In the genomic region with DNA sequence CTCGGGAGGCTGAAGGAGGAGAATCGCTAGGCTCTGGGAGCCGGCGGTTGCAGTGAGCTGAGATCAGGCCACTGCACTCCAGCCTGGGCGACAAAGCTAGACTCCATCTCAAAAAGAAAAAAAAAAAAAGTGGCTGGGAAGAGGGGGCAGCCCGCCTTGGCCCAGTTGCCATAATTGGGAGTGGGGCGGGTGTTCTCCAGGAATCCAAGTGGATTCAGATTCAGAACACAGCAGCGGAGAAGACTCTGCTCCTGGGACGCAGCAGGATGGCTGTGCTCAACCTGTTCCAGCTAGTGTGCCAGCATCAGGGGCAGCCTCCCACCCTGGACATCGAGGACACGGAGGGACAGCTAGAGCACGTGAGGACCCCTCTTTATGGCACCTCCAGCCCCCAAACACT, we compare ENCODE assay signal across 33 cellular contexts. TPM values are rescaled to one million over a fixed set of nuclear protein-coding genes. Genes with fewer than 3 reads are reported as not detected.
DNase-seq lines count a peak whose midpoint lies in the region; ATAC-seq, FAIRE-seq and TF ChIP-seq lines count a peak whose summit lies in the region.
"Had no signal": no experiment of that assay in that cellular context is flagged by ENCODE, and none has a peak within 500 bp of the region (broad histone marks: within the 10 kb centered on the region; RNA-seq: fewer than 3 reads in every experiment).

No MANE protein-coding gene starts in this region.

- FAIRE-seq in RCC 7860 (lab: Jason Lieb, UNC), result no peak
- FAIRE-seq: G401.6, TTC549 had no signal

- intact Hi-C loops in left ventricle myocardium inferior (cut with micrococcal nuclease) (no loop called here), left ventricle myocardium superior (cut with micrococcal nuclease) (loop anchor here (10.0 kb wide), 1 partner anchor 110 kb away; no protein-coding TSS in a partner anchor), vagina (cut with DNase I) (loop anchor here (10.0 kb wide), 1 partner anchor 1430 kb away; no protein-coding TSS in a partner anchor)

- no peak overlapping the region for H3K9ac ChIP-seq in Karpas-422 (ENCODE audit: low read length)
- H3K9ac ChIP-seq in iPS-15b (ENCODE audit: low read depth, low read length), result no peak overlapping the region

- no peak overlapping the region for H3K27ac Mint-ChIP-seq in chondrocyte (ENCODE audit: unreplicated experiment)
- H3K27ac Mint-ChIP-seq: activated CD4-positive, alpha-beta memory T cell treated with anti-CD3 and anti-CD28 coated beads for 36 hours; activated naive CD4-positive, alpha-beta T cell treated with anti-CD3 and anti-CD28 coated beads, Interleukin-2, amount 10 ng/mL, durations not matched to agents 7 days and 5 days; CD8-positive, alpha-beta memory T cell; natural killer cell treated with Interleukin-12 subunit alpha and Interleukin-12 subunit beta and Interleukin-15 and Interleukin-18, amount 100 ng/mL, for 72 hours had no signal

- peaks cover 12% of the 10 kb centered on the region for H4K20me1 ChIP-seq in Karpas-422 (ENCODE audit: insufficient read depth, low read depth, low read length)

- peaks cover 13% of the 10 kb centered on the region for H3K36me3 Mint-ChIP-seq in chondrocyte (ENCODE audit: low read depth)

- H3K27me3 ChIP-seq in left ventricle myocardium inferior (ENCODE audit: low read depth) (peaks cover 84% of the 10 kb centered on the region), Karpas-422 (ENCODE audit: low read length) (no peaks in the 10 kb centered on the region), iPS-15b (ENCODE audit: control insufficient read depth, insufficient read depth, low read length) (peaks cover 35% of the 10 kb centered on the region), vagina (no peaks in the 10 kb centered on the region)
- H3K27me3 ChIP-seq: testis had no signal

- H3K36me3 ChIP-seq in left ventricle myocardium inferior (peaks cover 30% of the 10 kb centered on the region), Karpas-422 (ENCODE audit: insufficient read depth, low read length) (peaks cover 23% of the 10 kb centered on the region), iPS-15b (ENCODE audit: control insufficient read depth, insufficient read depth, low read length) (peaks cover 22% of the 10 kb centered on the region), vagina (peaks cover 0 to 24% of the 10 kb centered on the region in 2 donors)

- no peak for TF ChIP-seq POLR2A in vagina (IDR thresholded peaks at IDR 0.05)

- H3K4me3 Mint-ChIP-seq in chondrocyte (ENCODE audit: unreplicated experiment), result no peak overlapping the region
- H3K4me3 Mint-ChIP-seq: activated CD4-positive, alpha-beta memory T cell treated with anti-CD3 and anti-CD28 coated beads for 36 hours; activated naive CD4-positive, alpha-beta T cell treated with anti-CD3 and anti-CD28 coated beads, Interleukin-2, amount 10 ng/mL, durations not matched to agents 7 days and 5 days; central memory CD8-positive, alpha-beta T cell; natural killer cell treated with Interleukin-12 subunit alpha and Interleukin-12 subunit beta and Interleukin-15 and Interleukin-18, amount 100 ng/mL, for 72 hours had no signal

- H3K27me3 Mint-ChIP-seq in chondrocyte (ENCODE audit: low read depth), result peaks cover 27% of the 10 kb centered on the region

- no peak for ATAC-seq in left ventricle myocardium superior
- ATAC-seq: activated CD4-positive, CD25-positive, alpha-beta regulatory T cell treated with anti-CD3 and anti-CD28 coated beads, Interleukin-2, amount 50 U/mL, for 24 hours; heart left ventricle had no signal

- H3K9me3 ChIP-seq in left ventricle myocardium inferior (replicated peaks) (no peaks in the 10 kb centered on the region), Karpas-422 (ENCODE audit: low read length) (no peaks in the 10 kb centered on the region), iPS-15b (ENCODE audit: control insufficient read depth, insufficient read depth, low read length) (no peaks in the 10 kb centered on the region), vagina (no peaks in the 10 kb centered on the region)
- H3K9me3 ChIP-seq: body of pancreas, esophagus squamous epithelium, heart left ventricle, testis had no signal

- H3K4me1 Mint-ChIP-seq in chondrocyte (ENCODE audit: low read depth), result peaks cover 11% of the 10 kb centered on the region

- no peak overlapping the region for H2AFZ ChIP-seq in Karpas-422 (ENCODE audit: low read length)

- peaks cover 19% of the 10 kb centered on the region for H3K4me1 ChIP-seq in left ventricle myocardium inferior
- peaks cover 19% of the 10 kb centered on the region for H3K4me1 ChIP-seq in Karpas-422 (ENCODE audit: low read length)
- peaks cover 3% of the 10 kb centered on the region for H3K4me1 ChIP-seq in iPS-15b (ENCODE audit: control insufficient read depth, insufficient read depth, low read length)
- H3K4me1 ChIP-seq in vagina, result peaks cover 27% of the 10 kb centered on the region
- H3K4me1 ChIP-seq: testis had no signal

- H3K27ac ChIP-seq in left ventricle myocardium inferior (replicated peaks) (no peak overlapping the region), Karpas-422 (ENCODE audit: low read length) (no peak overlapping the region), vagina (no peak overlapping the region)
- H3K27ac ChIP-seq: body of pancreas, esophagus squamous epithelium, heart left ventricle, testis had no signal

- DNase-seq in left ventricle myocardium inferior (no peak), left ventricle myocardium superior (no peak), Karpas-422 (no peak), chondrocyte (ENCODE audit: low spot score) (no peak), vagina (ENCODE audit: extremely low spot score in 2 of 2) (no peak), RCC 7860 (ENCODE audit: low spot score) (no peak), hypothalamus (lab: John Stamatoyannopoulos, UW) (no peak)
- DNase-seq: activated CD8-positive, alpha-beta memory T cell treated with anti-CD3 and anti-CD28 coated beads, Interleukin-2, amount 50 U/mL, for 4 hours; AML-193; CD8-positive, alpha-beta memory T cell; esophagus squamous epithelium; foreskin melanocyte; kidney glomerular epithelial cell; NCI-H1694 treated with DMSO at 0.1 percent for 48 hours; NCI-H446 treated with DMSO at 0.1 percent for 48 hours; testis had no signal

- H3K4me3 ChIP-seq in left ventricle myocardium inferior (peak overlapping the region; percentile 40), Karpas-422 (ENCODE audit: low read length) (no peak overlapping the region; the same call in 1 of the 2 replicates), iPS-15b (ENCODE audit: low read depth, low read length) (peak overlapping the region; percentile 59), vagina (no peak overlapping the region)
- H3K4me3 ChIP-seq: body of pancreas, lung had no signal

- H3K4me2 ChIP-seq in Karpas-422 (ENCODE audit: low read depth, low read length, poor library complexity, severe bottlenecking), result peak overlapping the region; percentile 68

- no peaks in the 10 kb centered on the region for H3K9me2 ChIP-seq in Karpas-422 (replicated peaks; ENCODE audit: insufficient read depth, low read length)

- no peaks in the 10 kb centered on the region for H3K9me3 Mint-ChIP-seq in chondrocyte (ENCODE audit: low read depth)
- H3K9me3 Mint-ChIP-seq: activated CD4-positive, alpha-beta memory T cell treated with anti-CD3 and anti-CD28 coated beads for 36 hours; activated naive CD4-positive, alpha-beta T cell treated with anti-CD3 and anti-CD28 coated beads, Interleukin-2, amount 10 ng/mL, durations not matched to agents 7 days and 5 days; CD8-positive, alpha-beta memory T cell; central memory CD8-positive, alpha-beta T cell; natural killer cell treated with Interleukin-12 subunit alpha and Interleukin-12 subunit beta and Interleukin-15 and Interleukin-18, amount 100 ng/mL, for 72 hours had no signal

- H3K79me2 ChIP-seq in Karpas-422 (ENCODE audit: low read length), result no peaks in the 10 kb centered on the region

- TF ChIP-seq CTCF in left ventricle myocardium inferior (IDR thresholded peaks at IDR 0.05; ENCODE audit: borderline replicate concordance) (no peak), chondrocyte (IDR thresholded peaks at IDR 0.05) (no peak), vagina (IDR thresholded peaks at IDR 0.05) (no peak)

RNA-seq across cellular contexts. Expression of gene CFAP73, which starts 5.5 kb away (rescaled TPM):
- total RNA-seq in left ventricle myocardium inferior (not detected), left ventricle myocardium superior (not detected), chondrocyte (not detected in 3 replicates), vagina (not detected)
- total RNA-seq in Karpas-422 (2014; rRNA removed; shearing (Covaris generic); ENCODE audit: low replicate concordance), result not detected in 2 replicates
- total RNA-seq: A673, dermis microvascular lymphatic vessel endothelial cell, heart left ventricle, M059J, osteocyte, urinary bladder had no signal

RNA-seq across cellular contexts. Expression of gene RASAL1, which starts 19.5 kb away (rescaled TPM):
- total RNA-seq in left ventricle myocardium inferior, result not detected
- not detected for total RNA-seq in left ventricle myocardium superior
- total RNA-seq in Karpas-422 (2014; rRNA removed; shearing (Covaris generic); ENCODE audit: low replicate concordance), result 3.3 and 3.4 TPM in 2 replicates
- not detected in 3 replicates for total RNA-seq in chondrocyte
- 11.0 TPM for total RNA-seq in vagina
- total RNA-seq: dermis microvascular lymphatic vessel endothelial cell; heart left ventricle; M059J; natural killer cell treated with Interleukin-12 subunit alpha and Interleukin-12 subunit beta and Interleukin-15 and Interleukin-18, amount 100 ng/mL, for 72 hours; osteocyte; T-helper 1 cell treated with Interleukin-12 subunit alpha and Interleukin-12 subunit beta and Interleukin-4 antibody, amounts not matched to agents 30 ng/mL and 1 ng/mL, for 36 hours had no signal

RNA-seq across cellular contexts. Expression of gene DDX54, which starts 30.2 kb away (rescaled TPM):
- total RNA-seq in left ventricle myocardium inferior (34.7 TPM), left ventricle myocardium superior (33.8 TPM), chondrocyte (44.2 to 52.7 TPM (median 44.6 TPM) in 3 replicates), vagina (52.5 TPM)
- 28.2 and 81.5 TPM in 2 replicates for total RNA-seq in Karpas-422 (2014; rRNA removed; shearing (Covaris generic); ENCODE audit: low replicate concordance)

RNA-seq across cellular contexts. Expression of gene RITA1, which starts 30.5 kb away (rescaled TPM):
- total RNA-seq in left ventricle myocardium inferior, result 17.9 TPM
- total RNA-seq in left ventricle myocardium superior, result 19.5 TPM
- 34.3 and 47.3 TPM in 2 replicates for total RNA-seq in Karpas-422 (2014; rRNA removed; shearing (Covaris generic); ENCODE audit: low replicate concordance)
- total RNA-seq in chondrocyte, result 15.5 to 20.2 TPM (median 16.7 TPM) in 3 replicates
- 14.5 TPM for total RNA-seq in vagina

Comparison
In these comparisons a context has a peak if more than half of its experiments do, and no peak if none do; other contexts are left out.
1. H3K4me3 ChIP-seq: peak in left ventricle myocardium inferior (single experiment) and iPS-15b (single experiment); none in Karpas-422 (single experiment) and vagina (0 of 2).